23 cellular contexts compared by ENCODE assay signal in the genomic region with DNA sequence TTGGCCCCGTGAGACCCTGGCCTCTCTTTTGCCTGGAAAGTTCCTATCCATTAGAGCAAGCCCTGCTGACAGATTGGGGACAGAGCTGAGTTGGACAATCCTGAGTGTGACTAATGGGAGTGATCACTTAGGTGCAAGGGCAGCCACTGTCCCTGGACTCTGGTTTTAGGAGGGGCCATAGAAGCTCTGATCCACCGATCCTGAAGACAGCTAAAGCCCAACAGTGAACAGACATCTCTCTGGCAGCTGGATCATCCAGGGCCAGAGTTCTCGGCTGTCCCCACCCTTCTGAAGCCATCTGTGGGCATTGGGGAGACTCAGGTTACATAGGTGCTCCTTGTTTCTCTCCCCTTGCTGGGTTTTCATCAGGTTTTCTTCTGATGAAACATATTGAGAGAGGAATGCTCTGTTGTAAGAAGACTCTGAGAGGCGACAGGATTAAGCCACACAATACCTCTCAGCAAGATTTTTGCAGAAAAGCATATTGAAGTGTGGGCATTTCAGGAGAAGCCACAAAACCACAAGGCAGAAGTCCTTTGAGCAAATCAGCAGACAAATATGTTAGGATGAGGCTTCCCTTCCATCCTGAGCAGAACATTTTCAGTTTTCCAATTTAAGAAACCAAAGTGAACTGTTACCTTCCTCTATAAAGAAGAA.
DNase-seq lines count a peak whose midpoint lies in the region; ATAC-seq and TF ChIP-seq lines count a peak whose summit lies in the region.
"Had no signal": no experiment of that assay in that cellular context is flagged by ENCODE, and none has a peak within 500 bp of the region (broad histone marks: within the 10 kb centered on the region; RNA-seq: fewer than 3 reads in every experiment).

No MANE protein-coding gene starts in this region.

- peak overlapping the region; percentile 61 for H3K4me3 Mint-ChIP-seq in HFFc6
- no peak overlapping the region for H3K4me3 Mint-ChIP-seq in stimulated activated naive B cell treated with anti-CD40 and anti-IgM and Interleukin-4, amounts not matched to agents 10 μg/mL and 1 μg/mL and 100 μg/mL, for 72 hours
- H3K4me3 Mint-ChIP-seq: activated naive CD8-positive, alpha-beta T cell; activated T-helper 1 cell treated with anti-CD3 and anti-CD28 coated beads, Interleukin-12 subunit alpha, Interleukin-12 subunit beta, Interleukin-2, Interleukin-4 antibody, amounts not matched to agents 30 ng/mL and 10 ng/mL and 1 ng/mL, durations not matched to agents 14 hours and 24 hours and 36 hours; CD4-positive, CD25-positive, alpha-beta regulatory T cell; nephron progenitor cell had no signal

- no peak overlapping the region for H3K4me3 ChIP-seq in AG04450 (ENCODE audit: low read depth, low read length)
- no peak overlapping the region for H3K4me3 ChIP-seq in WERI-Rb-1 (ENCODE audit: low read depth, low read length)
- H3K4me3 ChIP-seq: K562, left lung, prostate gland had no signal

- H3K27ac Mint-ChIP-seq in HFFc6 = no peak overlapping the region; the same call in 1 of the 2 replicates
- no peak overlapping the region for H3K27ac Mint-ChIP-seq in stimulated activated naive B cell treated with anti-CD40 and anti-IgM and Interleukin-4, amounts not matched to agents 10 μg/mL and 1 μg/mL and 100 μg/mL, for 72 hours
- H3K27ac Mint-ChIP-seq: activated naive CD8-positive, alpha-beta T cell; activated T-helper 1 cell treated with anti-CD3 and anti-CD28 coated beads, Interleukin-12 subunit alpha, Interleukin-12 subunit beta, Interleukin-2, Interleukin-4 antibody, amounts not matched to agents 30 ng/mL and 10 ng/mL and 1 ng/mL, durations not matched to agents 14 hours and 24 hours and 36 hours; CD4-positive, CD25-positive, alpha-beta regulatory T cell had no signal

- H3K27me3 ChIP-seq in AG04450 (ENCODE audit: control insufficient read depth, insufficient read depth, low read length) = peaks cover 4% of the 10 kb centered on the region
- H3K27me3 ChIP-seq in WERI-Rb-1 (ENCODE audit: insufficient read depth, low read depth, severe bottlenecking) = no peaks in the 10 kb centered on the region
- H3K27me3 ChIP-seq: left lung had no signal

- CTCF ChIA-PET in AG04450 (lab: Charles Lee) = interaction anchor here (0.6 kb wide), 1 partner anchor 20 kb away, joined by 3 read pairs; no protein-coding TSS in a partner anchor

- ATAC-seq in stimulated activated naive B cell treated with anti-CD40 and anti-IgM and Interleukin-4, amounts not matched to agents 10 μg/mL and 1 μg/mL and 100 μg/mL, for 72 hours (replicated peaks) = no peak
- ATAC-seq: K562 had no signal

- no peaks in the 10 kb centered on the region for H3K27me3 Mint-ChIP-seq in HFFc6 (ENCODE audit: insufficient read depth)
- H3K27me3 Mint-ChIP-seq in stimulated activated naive B cell treated with anti-CD40 and anti-IgM and Interleukin-4, amounts not matched to agents 10 μg/mL and 1 μg/mL and 100 μg/mL, for 72 hours = no peaks in the 10 kb centered on the region
- H3K27me3 Mint-ChIP-seq: activated naive CD8-positive, alpha-beta T cell; CD4-positive, CD25-positive, alpha-beta regulatory T cell had no signal

- H3K36me3 ChIP-seq in WERI-Rb-1 = no peaks in the 10 kb centered on the region
- H3K36me3 ChIP-seq: left lung, prostate gland had no signal

- H3K36me3 Mint-ChIP-seq in HFFc6 (ENCODE audit: low read depth) = no peaks in the 10 kb centered on the region
- H3K36me3 Mint-ChIP-seq in stimulated activated naive B cell treated with anti-CD40 and anti-IgM and Interleukin-4, amounts not matched to agents 10 μg/mL and 1 μg/mL and 100 μg/mL, for 72 hours = no peaks in the 10 kb centered on the region
- H3K36me3 Mint-ChIP-seq: activated naive CD8-positive, alpha-beta T cell; CD4-positive, CD25-positive, alpha-beta regulatory T cell had no signal

- H3K9me3 Mint-ChIP-seq in HFFc6 = no peaks in the 10 kb centered on the region
- H3K9me3 Mint-ChIP-seq in stimulated activated naive B cell treated with anti-CD40 and anti-IgM and Interleukin-4, amounts not matched to agents 10 μg/mL and 1 μg/mL and 100 μg/mL, for 72 hours = peaks cover 3 to 5% of the 10 kb centered on the region in 2 donors

- POLR2A ChIA-PET in AG04450 (lab: Yijun Ruan, JAX) = no interaction called here

- no peaks in the 10 kb centered on the region; the same call in 1 of the 2 replicates for H3K9me3 ChIP-seq in AG04450 (ENCODE audit: control insufficient read depth, insufficient read depth, low read length)
- no peaks in the 10 kb centered on the region for H3K9me3 ChIP-seq in WERI-Rb-1 (ENCODE audit: severe bottlenecking)
- H3K9me3 ChIP-seq: left lung, prostate gland had no signal

- H3K4me1 Mint-ChIP-seq in HFFc6 (ENCODE audit: low read depth) = peaks cover 18% of the 10 kb centered on the region
- no peaks in the 10 kb centered on the region for H3K4me1 Mint-ChIP-seq in stimulated activated naive B cell treated with anti-CD40 and anti-IgM and Interleukin-4, amounts not matched to agents 10 μg/mL and 1 μg/mL and 100 μg/mL, for 72 hours
- H3K4me1 Mint-ChIP-seq: CD4-positive, CD25-positive, alpha-beta regulatory T cell had no signal

- in situ Hi-C loops in G401 (cut with HindIII; ENCODE audit: low sequenced_read_pairs) = no loop called here

- TF ChIP-seq CTCF in AG04450 (IDR thresholded peaks at IDR 0.05; ENCODE audit: low read depth, low read length) (no peak), HFFc6 (IDR thresholded peaks at IDR 0.05) (no peak), WERI-Rb-1 (IDR thresholded peaks at IDR 0.05; ENCODE audit: low read depth, low read length) (no peak)

- H3K27ac ChIP-seq in AG04450 (ENCODE audit: low read depth, low read length) (peak overlapping the region; percentile 47), WERI-Rb-1 (peak overlapping the region; percentile 96)
- H3K27ac ChIP-seq: left lung, prostate gland, RWPE1 had no signal

- DNase-seq in AG04450 (ENCODE audit: low read depth, low spot score) (no peak), HFFc6 (peak; percentile 57), WERI-Rb-1 (peak; percentile 57), myocyte (ENCODE audit: low read depth) (peak; percentile 66), SKM-1 treated with dmso at 0.1 percent for 144 hours (lab: John Stamatoyannopoulos, UW; ENCODE audit: unreplicated experiment) (no peak), G401 (ENCODE audit: low spot score) (no peak), T-helper 1 cell (no peak)
- no peak for DNase-seq in stimulated activated naive B cell treated with anti-CD40 and anti-IgM and Interleukin-4, amounts not matched to agents 10 μg/mL and 1 μg/mL and 100 μg/mL, for 72 hours
- DNase-seq: activated CD4-positive, alpha-beta T cell treated with anti-CD3 and anti-CD28 coated beads for 4 hours; CD4-positive, CD25-positive, alpha-beta regulatory T cell; cortex of kidney; left lung; midbrain; MV-4-11; NCI-H446; nephron progenitor cell; stimulated activated CD4-positive, alpha-beta T cell treated with anti-CD3 and anti-CD28 coated beads, Interleukin-12 subunit alpha, Interleukin-12 subunit beta, amount 100 ng/mL, for 4 hours; substantia nigra had no signal

Comparison
In these comparisons a context has a peak if more than half of its experiments do, and no peak if none do; other contexts are left out.
1. DNase-seq: peak in HFFc6 (single experiment), WERI-Rb-1 (single experiment) and myocyte (single experiment); none in AG04450 (single experiment), SKM-1 treated with dmso at 0.1 percent for 144 hours (single experiment), G401 (single experiment), stimulated activated naive B cell treated with anti-CD40 and anti-IgM and Interleukin-4, amounts not matched to agents 10 μg/mL and 1 μg/mL and 100 μg/mL, for 72 hours (single experiment) and T-helper 1 cell (0 of 5).